In genomic region chr18:65436430-65436829, GRCh38 we compare ENCODE assay signal across 1 cellular context.
TF ChIP-seq lines count a peak whose summit lies in the region.

No MANE protein-coding gene starts in this region.

TF ChIP-seq in GM23338, 12 proteins besides CTCF, POLR2A, EP300 and RAD21 (continued from another document):
- TF ChIP-seq ETS1 (IDR thresholded peaks at IDR 0.05) (no peak), ZNF462 (CRISPR knock-in tag; IDR thresholded peaks at IDR 0.05) (no peak), STAT1 (IDR thresholded peaks at IDR 0.05; ENCODE audit: unreplicated experiment) (no peak), ZNF114 (CRISPR knock-in tag; IDR thresholded peaks at IDR 0.05) (no peak), REST (IDR thresholded peaks at IDR 0.05; ENCODE audit: unreplicated experiment) (no peak), EZH2 (IDR thresholded peaks at IDR 0.05; ENCODE audit: low read depth, unreplicated experiment) (no peak), EZH2phosphoT487 (IDR thresholded peaks at IDR 0.05; ENCODE audit: unreplicated experiment) (no peak)
TF ChIP-seq in GM23338: peak in this region for 0.
